Comparison of ENCODE assay signal across 8 cellular contexts in the genomic region with DNA sequence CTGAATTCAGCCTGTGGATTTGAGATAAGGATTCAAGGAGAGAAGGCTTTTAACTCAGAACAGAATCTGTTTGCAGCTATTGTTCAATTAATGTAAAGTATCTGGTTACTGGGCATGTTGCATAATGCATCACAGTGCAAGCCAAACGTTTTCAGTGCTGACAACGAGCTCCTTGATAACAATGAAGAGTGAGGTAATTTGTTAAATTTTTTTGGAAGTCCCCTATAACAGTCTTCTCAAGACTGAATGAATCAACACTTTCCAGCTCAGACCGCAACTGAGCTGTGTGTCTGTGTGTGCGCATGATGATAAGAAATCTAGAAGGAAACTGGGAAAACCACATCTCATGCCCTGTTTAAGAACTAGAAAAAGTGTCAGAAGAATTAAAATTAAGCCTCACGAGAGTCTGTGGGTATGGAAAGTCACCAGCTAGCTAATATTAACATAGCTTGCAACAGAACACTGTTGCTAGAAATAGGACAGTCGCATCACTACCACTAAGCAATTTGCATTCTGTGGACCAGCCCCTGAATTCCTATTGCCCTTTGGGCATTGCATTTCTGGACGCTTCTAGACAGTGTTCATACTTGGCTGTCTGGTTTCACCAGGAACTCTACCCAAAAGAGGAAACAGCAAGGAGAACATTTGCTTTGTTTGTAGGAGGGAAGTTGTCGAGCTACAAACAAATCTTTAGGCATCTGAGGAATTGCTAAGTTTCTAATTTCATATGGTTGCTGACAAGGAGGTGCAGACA. TPM values are rescaled to one million over a fixed set of nuclear protein-coding genes. Genes with fewer than 3 reads are reported as not detected.
A peak's percentile ranks its signal among the peaks of the same experiment; 100 is the strongest.
DNase-seq lines count a peak whose midpoint lies in the region; ATAC-seq, FAIRE-seq and TF ChIP-seq lines count a peak whose summit lies in the region.

No MANE protein-coding gene starts in this region.

- no peak overlapping the region for H3K4me3 Mint-ChIP-seq in WTC11

- DNase-seq in AG20443 (ENCODE audit: low spot score) (peak; percentile 30), NOMO-1 treated with dmso at 0.1 percent for 144 hours (lab: John Stamatoyannopoulos, UW; ENCODE audit: unreplicated experiment) (peak; percentile 63), keratinocyte (ENCODE audit: low read depth, low spot score) (peak; percentile 53), WTC11 (ENCODE audit: low spot score) (no peak)
- DNase-seq in activated naive CD4-positive, alpha-beta T cell treated with anti-CD3 and anti-CD28 coated beads, Interleukin-2, amount 50 U/mL, for 72 hours (ENCODE audit: low spot score in 2 of 2) = peak; percentile 28 to 56
- DNase-seq in stimulated activated CD8-positive, alpha-beta memory T cell treated with anti-CD3 and anti-CD28 coated beads, Interleukin-4, amount 100 ng/mL, for 48 hours = peak; percentile 55

- H3K9me1 ChIP-seq in keratinocyte (ENCODE audit: control insufficient read depth, extremely low read depth, insufficient read depth, low read length) = no peaks in the 10 kb centered on the region

- peaks cover 42% of the 10 kb centered on the region for H3K4me1 Mint-ChIP-seq in WTC11

- peaks cover 0 to 2% of the 10 kb centered on the region in 2 experiments for H3K36me3 ChIP-seq in keratinocyte (ENCODE audit: control insufficient read depth in 2 of 2, extremely low read depth in 1 of 2, insufficient read depth in 2 of 2, low read length in 2 of 2)

- H3K4me1 ChIP-seq in keratinocyte (ENCODE audit: control insufficient read depth, extremely low read depth, insufficient read depth, low read length) = peaks cover 43% of the 10 kb centered on the region

- H3K27ac Mint-ChIP-seq in activated naive CD4-positive, alpha-beta T cell treated with anti-CD3 and anti-CD28 coated beads, Interleukin-2, amount 50 U/mL, for 72 hours = peak overlapping the region; percentile 73 to 87
- H3K27ac Mint-ChIP-seq in WTC11 = no peak overlapping the region; the same call in 1 of the 2 replicates

- peak overlapping the region; percentile 93 for H3K4me2 ChIP-seq in keratinocyte (ENCODE audit: control insufficient read depth, extremely low read depth, insufficient read depth, low read depth, low read length)

- no peak for TF ChIP-seq CTCF in keratinocyte (optimal IDR thresholded peaks at IDR 0.05 in 1 of 3, IDR thresholded peaks at IDR 0.05 in 1 of 3, conservative IDR thresholded peaks at IDR 0.05 in 1 of 3; ENCODE audit: extremely low read depth in 1 of 3, insufficient read depth in 2 of 3, low read length in 3 of 3)
- no peak for TF ChIP-seq CTCF in WTC11 (IDR thresholded peaks at IDR 0.05)

- ATAC-seq in GM19043 (IDR thresholded peaks at IDR 0.05; ENCODE audit: low read depth, unreplicated experiment) = peak; percentile 62
- peak; percentile 63 for ATAC-seq in HG03196 (IDR thresholded peaks at IDR 0.05; ENCODE audit: unreplicated experiment)
- ATAC-seq in activated naive CD4-positive, alpha-beta T cell treated with anti-CD3 and anti-CD28 coated beads, Interleukin-2, amount 50 U/mL, for 72 hours = peak; percentile 96 to 98
- no peak for ATAC-seq in WTC11

- H3K4me3 ChIP-seq in keratinocyte (ENCODE audit: control insufficient read depth in 2 of 3, extremely low read depth in 1 of 3, insufficient read depth in 2 of 3, low read depth in 1 of 3, low read length in 3 of 3) = peak overlapping the region; percentile 44 to 81 (median 73)

- peak overlapping the region; percentile 97 for H3K27ac ChIP-seq in keratinocyte (ENCODE audit: control insufficient read depth, insufficient read depth, low read length)

- H3K79me2 ChIP-seq in keratinocyte (ENCODE audit: control insufficient read depth, insufficient read depth, low read length) = peaks cover 27% of the 10 kb centered on the region

- dilution Hi-C loops in keratinocyte (cut with MboI; ENCODE audit: extremely low pct_ligation_motif_present, low sequenced_read_pairs) = no loop called here

- H4K20me1 ChIP-seq in keratinocyte (ENCODE audit: control insufficient read depth, extremely low read depth, insufficient read depth, low read length) = no peaks in the 10 kb centered on the region

- POLR2A ChIA-PET in WTC11 (lab: Charles Lee) = interaction anchor here (1.6 kb wide), 1 partner anchor 44 kb away, joined by 6 read pairs; the partner anchor contains the start of gene ATP2C1

- CTCF ChIA-PET in WTC11 (lab: Charles Lee) = interaction anchor here (1.4 to 2.4 kb wide), 2 partner anchors 43 to 91 kb away, joined by 6 to 10 read pairs; partner anchors contain the start of gene ATP2C1

- H3K9me3 ChIP-seq in keratinocyte (ENCODE audit: control insufficient read depth, low read depth, low read length) = no peaks in the 10 kb centered on the region

- no peaks in the 10 kb centered on the region for H3K27me3 ChIP-seq in keratinocyte (ENCODE audit: control insufficient read depth, extremely low read depth, insufficient read depth, low read length)

- FAIRE-seq in keratinocyte (lab: Jason Lieb, UNC) = peak; percentile 95

- H3K27me3 Mint-ChIP-seq in WTC11 (ENCODE audit: low read depth) = peaks cover 3% of the 10 kb centered on the region; the same call in 1 of the 2 replicates

- H3K9me3 Mint-ChIP-seq in activated naive CD4-positive, alpha-beta T cell treated with anti-CD3 and anti-CD28 coated beads, Interleukin-2, amount 50 U/mL, for 72 hours = peaks cover 0 to 5% of the 10 kb centered on the region in 2 donors
- H3K9me3 Mint-ChIP-seq in WTC11 = no peaks in the 10 kb centered on the region

- H2AFZ ChIP-seq in keratinocyte (ENCODE audit: control insufficient read depth, low read length) = peak overlapping the region; percentile 42

- peak overlapping the region; percentile 88 for H3K9ac ChIP-seq in keratinocyte (ENCODE audit: control insufficient read depth, extremely low read depth, insufficient read depth, low read length)

- H3K36me3 Mint-ChIP-seq in activated naive CD4-positive, alpha-beta T cell treated with anti-CD3 and anti-CD28 coated beads, Interleukin-2, amount 50 U/mL, for 72 hours = no peaks in the 10 kb centered on the region
- H3K36me3 Mint-ChIP-seq in WTC11 = no peaks in the 10 kb centered on the region

TF ChIP-seq in WTC11, 78 proteins besides CTCF, POLR2A, EP300 and RAD21:
- TF ChIP-seq CBFB (CRISPR knock-in tag; IDR thresholded peaks at IDR 0.05; ENCODE audit: low read depth) (no peak), ZNF416 (CRISPR knock-in tag; IDR thresholded peaks at IDR 0.05) (no peak), ELF4 (CRISPR knock-in tag; IDR thresholded peaks at IDR 0.05; ENCODE audit: low read depth) (no peak), HMGA2 (CRISPR knock-in tag; IDR thresholded peaks at IDR 0.05) (no peak), ZNF219 (CRISPR knock-in tag; IDR thresholded peaks at IDR 0.05; ENCODE audit: borderline replicate concordance) (no peak), MYBL2 (CRISPR knock-in tag; IDR thresholded peaks at IDR 0.05) (no peak), E2F1 (CRISPR knock-in tag; IDR thresholded peaks at IDR 0.05) (no peak), JUN (CRISPR knock-in tag; IDR thresholded peaks at IDR 0.05) (no peak), FOXK1 (CRISPR knock-in tag; IDR thresholded peaks at IDR 0.05) (no peak), GABPB1 (CRISPR knock-in tag; IDR thresholded peaks at IDR 0.05) (no peak)
- TF ChIP-seq, protein P1, sequence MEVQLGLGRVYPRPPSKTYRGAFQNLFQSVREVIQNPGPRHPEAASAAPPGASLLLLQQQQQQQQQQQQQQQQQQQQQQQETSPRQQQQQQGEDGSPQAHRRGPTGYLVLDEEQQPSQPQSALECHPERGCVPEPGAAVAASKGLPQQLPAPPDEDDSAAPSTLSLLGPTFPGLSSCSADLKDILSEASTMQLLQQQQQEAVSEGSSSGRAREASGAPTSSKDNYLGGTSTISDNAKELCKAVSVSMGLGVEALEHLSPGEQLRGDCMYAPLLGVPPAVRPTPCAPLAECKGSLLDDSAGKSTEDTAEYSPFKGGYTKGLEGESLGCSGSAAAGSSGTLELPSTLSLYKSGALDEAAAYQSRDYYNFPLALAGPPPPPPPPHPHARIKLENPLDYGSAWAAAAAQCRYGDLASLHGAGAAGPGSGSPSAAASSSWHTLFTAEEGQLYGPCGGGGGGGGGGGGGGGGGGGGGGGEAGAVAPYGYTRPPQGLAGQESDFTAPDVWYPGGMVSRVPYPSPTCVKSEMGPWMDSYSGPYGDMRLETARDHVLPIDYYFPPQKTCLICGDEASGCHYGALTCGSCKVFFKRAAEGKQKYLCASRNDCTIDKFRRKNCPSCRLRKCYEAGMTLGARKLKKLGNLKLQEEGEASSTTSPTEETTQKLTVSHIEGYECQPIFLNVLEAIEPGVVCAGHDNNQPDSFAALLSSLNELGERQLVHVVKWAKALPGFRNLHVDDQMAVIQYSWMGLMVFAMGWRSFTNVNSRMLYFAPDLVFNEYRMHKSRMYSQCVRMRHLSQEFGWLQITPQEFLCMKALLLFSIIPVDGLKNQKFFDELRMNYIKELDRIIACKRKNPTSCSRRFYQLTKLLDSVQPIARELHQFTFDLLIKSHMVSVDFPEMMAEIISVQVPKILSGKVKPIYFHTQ (CRISPR knock-in tag; IDR thresholded peaks at IDR 0.05) = no peak

RNA-seq across cellular contexts. Expression of gene ATP2C1, which starts 43.7 kb away (rescaled TPM):
- 10 to 100 TPM; 60.8 to 74.8 TPM for total RNA-seq in activated naive CD4-positive, alpha-beta T cell treated with anti-CD3 and anti-CD28 coated beads, Interleukin-2, amount 50 U/mL, for 72 hours
- 91.3 to 141 TPM (median 112 TPM) in 3 replicates for polyA plus RNA-seq in keratinocyte
- 221 TPM for polyA plus RNA-seq in keratinocyte (2011; ENCODE audit: low read depth)
- polyA plus RNA-seq in keratinocyte (2011; cell fraction: cytosol; rRNA removed) = 52.1 and 106 TPM in 2 replicates
- polyA plus RNA-seq in keratinocyte (2011; cell fraction: nucleus; rRNA removed) = 149 and 200 TPM in 2 replicates
- polyA plus RNA-seq in keratinocyte (2012; ENCODE audit: low replicate concordance) = 64.0 and 75.1 TPM in 2 replicates
- 32.8 to 260 TPM (median 161 TPM) in 3 replicates for polyA minus RNA-seq in keratinocyte
- 85.2 TPM for polyA minus RNA-seq in keratinocyte (2011; cell fraction: cytosol; rRNA and poly(A)+ RNA removed)
- polyA minus RNA-seq in keratinocyte (2011; cell fraction: nucleus; rRNA and poly(A)+ RNA removed) = 143 and 252 TPM in 2 replicates
- 62.5 to 68.4 TPM (median 67.0 TPM) in 3 replicates for total RNA-seq in WTC11 (2021)
